Comparison of ENCODE assay signal across 31 cellular contexts in the genomic region with DNA sequence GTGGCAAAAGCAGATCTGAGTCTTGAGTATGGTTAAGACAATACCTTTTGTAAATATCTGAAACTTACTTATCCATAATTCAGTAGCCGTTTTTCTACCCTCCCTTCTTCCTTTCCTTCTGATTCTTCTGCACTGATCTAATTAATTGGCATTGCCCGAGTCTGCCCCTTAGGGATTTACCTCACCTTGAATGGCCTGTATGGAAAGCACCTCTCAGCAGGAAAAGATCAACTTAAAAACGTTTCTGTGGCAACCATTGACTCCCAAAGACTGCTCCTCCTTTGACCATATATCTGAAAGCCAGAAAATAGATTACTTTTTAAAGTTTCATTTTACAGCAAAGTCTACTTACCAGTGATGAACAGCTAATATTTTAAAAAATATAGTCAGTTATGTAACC.
"Had no signal": no experiment of that assay in that cellular context is flagged by ENCODE, and none has a peak within 500 bp of the region (broad histone marks: within the 10 kb centered on the region; RNA-seq: fewer than 3 reads in every experiment).

No MANE protein-coding gene starts in this region.

- H3K4me1 Mint-ChIP-seq: activated CD4-positive, alpha-beta T cell treated with anti-CD3 and anti-CD28 coated beads, Interleukin-2, amount 10 ng/mL, durations not matched to agents 24 days and 14 days; activated naive CD4-positive, alpha-beta T cell treated with anti-CD3 and anti-CD28 coated beads, Interleukin-2, amount 50 U/mL, for 24 hours; activated naive CD8-positive, alpha-beta T cell treated with anti-CD3 and anti-CD28 coated beads, Interleukin-2, amount 50 U/mL, for 24 hours; activated T-helper 17 cell treated with anti-CD3 and anti-CD28 coated beads, Interleukin-2, amount 50 U/mL, for 72 hours; central memory CD8-positive, alpha-beta T cell; naive thymus-derived CD8-positive, alpha-beta T cell; neural crest cell; stimulated activated effector memory CD8-positive, alpha-beta T cell treated with anti-CD3 and anti-CD28 coated beads, Interleukin-12 subunit alpha, Interleukin-12 subunit beta, amount 100 ng/mL, for 72 hours had no signal

- H3K9ac ChIP-seq: parathyroid adenoma had no signal

- DNase-seq: activated CD4-positive, alpha-beta T cell treated with anti-CD3 and anti-CD28 coated beads, Interleukin-2, amount 10 ng/mL, durations not matched to agents 24 days and 14 days; activated CD4-positive, CD25-positive, alpha-beta regulatory T cell treated with anti-CD3 and anti-CD28 coated beads, Interleukin-2, amount 50 U/mL, for 72 hours; activated CD8-positive, alpha-beta T cell treated with anti-CD3 and anti-CD28 coated beads for 36 hours; activated naive CD8-positive, alpha-beta T cell treated with anti-CD3 and anti-CD28 coated beads, Interleukin-2, amount 50 U/mL, for 24 hours; activated T-cell treated with anti-CD3 and anti-CD28 coated beads, Interleukin-2, amount 50 U/mL, for 4 hours; anterior cingulate cortex; colonic mucosa; effector memory CD4-positive, alpha-beta T cell; erythroblast; gastrocnemius medialis; glutamatergic neuron; naive thymus-derived CD8-positive, alpha-beta T cell; occipital lobe; psoas muscle; sigmoid colon; small intestine; stimulated activated CD4-positive, alpha-beta T cell treated with anti-CD3 and anti-CD28 coated beads, Interleukin-4, amount 100 ng/mL, for 24 hours; T-helper 9 cell had no signal

- H3K27me3 Mint-ChIP-seq: activated CD4-positive, alpha-beta T cell treated with anti-CD3 and anti-CD28 coated beads, Interleukin-2, amount 10 ng/mL, durations not matched to agents 24 days and 14 days; activated naive CD8-positive, alpha-beta T cell treated with anti-CD3 and anti-CD28 coated beads, Interleukin-2, amount 50 U/mL, for 24 hours; central memory CD8-positive, alpha-beta T cell; stimulated activated naive CD8-positive, alpha-beta T cell treated with anti-CD3 and anti-CD28 coated beads, Interleukin-15, Interleukin-2, amounts not matched to agents 100 ng/mL and 50 ng/mL, for 24 hours; type B pancreatic cell had no signal

- H3K4me3 ChIP-seq: colonic mucosa, gastrocnemius medialis, hepatocyte, psoas muscle, sigmoid colon, thoracic aorta, vagina had no signal

- H3K27ac ChIP-seq: colonic mucosa, gastrocnemius medialis, hepatocyte, parathyroid adenoma, psoas muscle, sigmoid colon, thoracic aorta, vagina, VCaP had no signal

- H3K27ac Mint-ChIP-seq: activated CD4-positive, alpha-beta T cell treated with anti-CD3 and anti-CD28 coated beads, Interleukin-2, amount 10 ng/mL, durations not matched to agents 24 days and 14 days; activated CD8-positive, alpha-beta T cell treated with anti-CD3 and anti-CD28 coated beads for 36 hours; activated naive CD4-positive, alpha-beta T cell treated with anti-CD3 and anti-CD28 coated beads, Interleukin-2, amount 50 U/mL, for 24 hours; activated naive CD8-positive, alpha-beta T cell treated with anti-CD3 and anti-CD28 coated beads, Interleukin-2, amount 50 U/mL, for 24 hours; activated T-helper 17 cell treated with anti-CD3 and anti-CD28 coated beads, Interleukin-2, amount 50 U/mL, for 72 hours; naive thymus-derived CD8-positive, alpha-beta T cell; stimulated activated effector memory CD8-positive, alpha-beta T cell treated with anti-CD3 and anti-CD28 coated beads, Interleukin-12 subunit alpha, Interleukin-12 subunit beta, amount 100 ng/mL, for 72 hours; stimulated activated naive CD8-positive, alpha-beta T cell treated with anti-CD3 and anti-CD28 coated beads, Interleukin-15, Interleukin-2, amounts not matched to agents 100 ng/mL and 50 ng/mL, for 24 hours; T-helper 1 cell treated with Interleukin-12 subunit alpha and Interleukin-12 subunit beta and Interleukin-4 antibody, amounts not matched to agents 30 μg/mL and 1 μg/mL, for 36 hours; type B pancreatic cell had no signal

- H3K36me3 ChIP-seq: colonic mucosa, gastrocnemius medialis, sigmoid colon, thoracic aorta, vagina had no signal

- H3K79me2 ChIP-seq: hepatocyte, parathyroid adenoma had no signal

- H3K9me3 Mint-ChIP-seq: activated CD4-positive, alpha-beta T cell treated with anti-CD3 and anti-CD28 coated beads, Interleukin-2, amount 10 ng/mL, durations not matched to agents 24 days and 14 days; activated naive CD4-positive, alpha-beta T cell treated with anti-CD3 and anti-CD28 coated beads, Interleukin-2, amount 50 U/mL, for 24 hours; activated naive CD8-positive, alpha-beta T cell treated with anti-CD3 and anti-CD28 coated beads, Interleukin-2, amount 50 U/mL, for 24 hours; activated T-cell treated with anti-CD3 and anti-CD28 coated beads, Interleukin-2, amount 50 U/mL, for 4 hours; activated T-helper 17 cell treated with anti-CD3 and anti-CD28 coated beads, Interleukin-2, amount 50 U/mL, for 72 hours; central memory CD8-positive, alpha-beta T cell; neural crest cell; stimulated activated effector memory CD8-positive, alpha-beta T cell treated with anti-CD3 and anti-CD28 coated beads, Interleukin-12 subunit alpha, Interleukin-12 subunit beta, amount 100 ng/mL, for 72 hours; stimulated activated naive CD8-positive, alpha-beta T cell treated with anti-CD3 and anti-CD28 coated beads, Interleukin-15, Interleukin-2, amounts not matched to agents 100 ng/mL and 50 ng/mL, for 24 hours; T-helper 1 cell treated with Interleukin-12 subunit alpha and Interleukin-12 subunit beta and Interleukin-4 antibody, amounts not matched to agents 30 μg/mL and 1 μg/mL, for 36 hours; type B pancreatic cell had no signal

- H3K27me3 ChIP-seq: colonic mucosa, gastrocnemius medialis, hepatocyte, sigmoid colon, vagina had no signal

- H3K4me3 Mint-ChIP-seq: activated CD4-positive, alpha-beta T cell treated with anti-CD3 and anti-CD28 coated beads, Interleukin-2, amount 10 ng/mL, durations not matched to agents 24 days and 14 days; activated CD8-positive, alpha-beta T cell treated with anti-CD3 and anti-CD28 coated beads for 36 hours; activated naive CD4-positive, alpha-beta T cell treated with anti-CD3 and anti-CD28 coated beads, Interleukin-2, amount 50 U/mL, for 24 hours; activated naive CD8-positive, alpha-beta T cell treated with anti-CD3 and anti-CD28 coated beads, Interleukin-2, amount 50 U/mL, for 24 hours; activated T-cell treated with anti-CD3 and anti-CD28 coated beads, Interleukin-2, amount 50 U/mL, for 4 hours; activated T-helper 17 cell treated with anti-CD3 and anti-CD28 coated beads, Interleukin-2, amount 50 U/mL, for 72 hours; central memory CD8-positive, alpha-beta T cell; naive thymus-derived CD8-positive, alpha-beta T cell; neural crest cell; stimulated activated effector memory CD8-positive, alpha-beta T cell treated with anti-CD3 and anti-CD28 coated beads, Interleukin-12 subunit alpha, Interleukin-12 subunit beta, amount 100 ng/mL, for 72 hours; stimulated activated naive CD8-positive, alpha-beta T cell treated with anti-CD3 and anti-CD28 coated beads, Interleukin-15, Interleukin-2, amounts not matched to agents 100 ng/mL and 50 ng/mL, for 24 hours; T-helper 1 cell treated with Interleukin-12 subunit alpha and Interleukin-12 subunit beta and Interleukin-4 antibody, amounts not matched to agents 30 μg/mL and 1 μg/mL, for 36 hours; type B pancreatic cell had no signal

- H3K4me2 ChIP-seq: hepatocyte had no signal

- H3K9me3 ChIP-seq: colonic mucosa, gastrocnemius medialis, psoas muscle, sigmoid colon, thoracic aorta, vagina had no signal

- H3K36me3 Mint-ChIP-seq: activated naive CD4-positive, alpha-beta T cell treated with anti-CD3 and anti-CD28 coated beads, Interleukin-2, amount 50 U/mL, for 24 hours; naive thymus-derived CD8-positive, alpha-beta T cell; stimulated activated effector memory CD8-positive, alpha-beta T cell treated with anti-CD3 and anti-CD28 coated beads, Interleukin-12 subunit alpha, Interleukin-12 subunit beta, amount 100 ng/mL, for 72 hours; type B pancreatic cell had no signal

- H3K4me1 ChIP-seq: colonic mucosa, gastrocnemius medialis, parathyroid adenoma, psoas muscle, sigmoid colon, vagina had no signal
